In genomic region chr7:46532571-46532970, GRCh38 we compare ENCODE assay signal across 17 cellular contexts.
DNase-seq lines count a peak whose midpoint lies in the region; ATAC-seq, FAIRE-seq and TF ChIP-seq lines count a peak whose summit lies in the region.
"Had no signal": no experiment of that assay in that cellular context is flagged by ENCODE, and none has a peak within 500 bp of the region (broad histone marks: within the 10 kb centered on the region; RNA-seq: fewer than 3 reads in every experiment).

No MANE protein-coding gene starts in this region.

- H3K4me3 ChIP-seq in epithelial cell of esophagus (ENCODE audit: low read length) (no peak overlapping the region), foreskin fibroblast (ENCODE audit: low read depth in 1 of 2, low read length in 2 of 2) (no peak overlapping the region)
- H3K4me3 ChIP-seq: BLaER1 treated with 17β-estradiol and CSF1 and Interleukin-3, amounts not matched to agents 10 nM and 100 nM; HAP-1 had no signal

- TF ChIP-seq CTCF in epithelial cell of esophagus (IDR thresholded peaks at IDR 0.05; ENCODE audit: insufficient read depth, low read depth, low read length, missing control alignments) (no peak), foreskin fibroblast (IDR thresholded peaks at IDR 0.05; ENCODE audit: low read depth, low read length) (no peak), D721Med (IDR thresholded peaks at IDR 0.05; ENCODE audit: insufficient read depth, missing control alignments) (no peak)

- FAIRE-seq in RCC 7860 (lab: Jason Lieb, UNC) (no peak), D721Med (lab: Jason Lieb, UNC) (no peak)
- FAIRE-seq: G401.6, GM12891, H1 had no signal

- DNase-seq in AG20443 (ENCODE audit: low spot score) = peak; percentile 33
- peak; percentile 84 for DNase-seq in NCI-H460 (ENCODE audit: extremely low read depth, low read depth)
- DNase-seq in epithelial cell of esophagus (ENCODE audit: low read depth) = peak; percentile 52
- DNase-seq in foreskin fibroblast = peak; percentile 18 to 24
- no peak for DNase-seq in medulla oblongata (ENCODE audit: extremely low spot score)
- no peak for DNase-seq in RCC 7860 (ENCODE audit: low spot score)
- DNase-seq in D721Med (ENCODE audit: insufficient read length, low spot score) = no peak
- DNase-seq: 8988T; CD4-positive, CD25-positive, alpha-beta regulatory T cell; DMS79; EL had no signal

- ATAC-seq in HG03045 (IDR thresholded peaks at IDR 0.05; ENCODE audit: unreplicated experiment) = no peak

Comparison
In these comparisons a context has a peak if more than half of its experiments do, and no peak if none do; other contexts are left out.
1. DNase-seq: peak in AG20443 (single experiment), NCI-H460 (single experiment), epithelial cell of esophagus (single experiment) and foreskin fibroblast (2 of 2); none in medulla oblongata (single experiment), RCC 7860 (single experiment) and D721Med (single experiment).